Comparison of ENCODE assay signal across 30 cellular contexts in the genomic region with DNA sequence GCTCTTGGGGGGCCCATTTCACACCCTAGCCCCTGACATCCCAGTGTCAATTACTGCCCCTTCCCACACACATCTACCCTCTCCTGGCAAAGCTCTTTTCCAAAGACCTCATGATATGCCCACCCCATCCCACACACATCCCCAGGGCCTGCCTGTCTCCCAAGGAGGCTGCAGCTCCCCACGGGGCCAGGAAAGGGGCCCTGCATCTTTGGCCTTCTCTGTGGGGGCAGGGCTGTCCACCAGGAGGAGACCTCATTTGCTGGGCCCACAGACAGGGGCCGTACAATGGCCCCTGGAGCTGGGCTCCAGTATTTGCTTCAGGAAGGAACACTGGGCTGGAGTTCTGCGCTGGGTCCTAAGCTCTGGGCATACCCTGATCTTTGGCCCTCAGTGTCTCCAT.
DNase-seq lines count a peak whose midpoint lies in the region; ATAC-seq, FAIRE-seq and TF ChIP-seq lines count a peak whose summit lies in the region.
"Had no signal": no experiment of that assay in that cellular context is flagged by ENCODE, and none has a peak within 500 bp of the region (broad histone marks: within the 10 kb centered on the region; RNA-seq: fewer than 3 reads in every experiment).

No MANE protein-coding gene starts in this region.

- no peak overlapping the region for H3K14ac ChIP-seq in H1 (ENCODE audit: insufficient read length)

- no peaks in the 10 kb centered on the region for H3K36me3 ChIP-seq in H1 (ENCODE audit: control insufficient read depth in 2 of 4, insufficient read depth in 4 of 4, low read length in 3 of 4)
- H3K36me3 ChIP-seq: sigmoid colon had no signal

- intact Hi-C loops in natural killer cell (cut with micrococcal nuclease), result loop anchor here (5.0 kb wide), 1 partner anchor 33 kb away; no protein-coding TSS in a partner anchor
- intact Hi-C loops in activated CD8-positive, alpha-beta T cell treated with anti-CD3 and anti-CD28 coated beads for 36 hours (cut with micrococcal nuclease), result loop anchor here (2.0 kb wide), 1 partner anchor 29 kb away; no protein-coding TSS in a partner anchor

- H4K20me1 ChIP-seq in H1 (replicated peaks in 1 of 2; ENCODE audit: control insufficient read depth in 1 of 2, insufficient read depth in 2 of 2, low read length in 2 of 2), result no peaks in the 10 kb centered on the region

- CTCF ChIA-PET in activated CD8-positive, alpha-beta T cell treated with anti-CD3 and anti-CD28 coated beads for 36 hours (lab: Charles Lee), result interaction anchor here (0.9 to 4.1 kb wide), 7 partner anchors 9 to 106 kb away, joined by 3 to 22 read pairs (median 5); no protein-coding TSS in a partner anchor
- CTCF ChIA-PET in H1 (lab: Charles Lee; ENCODE audit: partially characterized antibody), result interaction anchor here (0.7 to 5.3 kb wide), 9 partner anchors 9 to 571 kb away, joined by 3 to 31 read pairs (median 4); no protein-coding TSS in a partner anchor

- no peak overlapping the region for H3K56ac ChIP-seq in H1 (replicated peaks; ENCODE audit: insufficient read length, low read depth, low read length)

- no peak overlapping the region for H2AK5ac ChIP-seq in H1 (ENCODE audit: low read depth, low read length)

- H2BK15ac ChIP-seq in H1 (ENCODE audit: low read length), result no peak overlapping the region

- no peak for FAIRE-seq in H1 (lab: Jason Lieb, UNC)
- FAIRE-seq: astrocyte, GM12878 had no signal

- TF ChIP-seq CTCF in natural killer cell (IDR thresholded peaks at IDR 0.05), result no peak
- TF ChIP-seq CTCF in activated CD8-positive, alpha-beta T cell treated with anti-CD3 and anti-CD28 coated beads for 36 hours (IDR thresholded peaks at IDR 0.05), result no peak
- no peak for TF ChIP-seq CTCF in H1 (IDR thresholded peaks at IDR 0.05; ENCODE audit: control extremely low read depth in 1 of 3, insufficient read depth in 1 of 3, low read depth in 1 of 3, low read length in 3 of 3)

- no peaks in the 10 kb centered on the region for H3K79me1 ChIP-seq in H1 (ENCODE audit: low read depth, low read length)

- H2BK20ac ChIP-seq in H1 (ENCODE audit: low read length), result no peak overlapping the region

- no peak overlapping the region for H3K27ac ChIP-seq in H1 (ENCODE audit: low read depth, low read length)
- H3K27ac ChIP-seq: hepatocyte, RWPE1, sigmoid colon, testis had no signal

- no peaks in the 10 kb centered on the region for H3K79me2 ChIP-seq in H1 (ENCODE audit: control insufficient read depth in 1 of 2, insufficient read depth in 2 of 2, low read length in 2 of 2)
- H3K79me2 ChIP-seq: hepatocyte had no signal

- H3K4ac ChIP-seq in H1 (replicated peaks; ENCODE audit: insufficient read length, low read depth, low read length), result no peak overlapping the region

- H2BK12ac ChIP-seq in H1 (ENCODE audit: low read depth, low read length), result no peak overlapping the region

- POLR2A ChIA-PET in activated CD8-positive, alpha-beta T cell treated with anti-CD3 and anti-CD28 coated beads for 36 hours (lab: Charles Lee), result interaction anchor here (0.8 to 13.9 kb wide), 10 partner anchors 8 to 36 kb away, joined by 3 to 157 read pairs (median 10); no protein-coding TSS in a partner anchor
- POLR2A ChIA-PET in H1 (lab: Charles Lee; ENCODE audit: partially characterized antibody), result no interaction called here

- no peak for ATAC-seq in natural killer cell treated with Interleukin-12 subunit alpha and Interleukin-12 subunit beta and Interleukin-15 and Interleukin-18, amount 100 ng/mL, for 72 hours
- ATAC-seq in natural killer cell, result no peak
- ATAC-seq in activated CD8-positive, alpha-beta T cell treated with anti-CD3 and anti-CD28 coated beads for 36 hours, result no peak
- ATAC-seq: GM12878, HCT116, SK-N-SH treated with all-trans-retinoic acid at 6 μM for 48 hours, WTC11 had no signal

- H3K4me2 ChIP-seq in H1 (ENCODE audit: insufficient read depth in 1 of 2, low read depth in 2 of 2, low read length in 2 of 2), result no peak overlapping the region
- H3K4me2 ChIP-seq: hepatocyte had no signal

- TF ChIP-seq POLR2A in H1 (IDR thresholded peaks at IDR 0.05; ENCODE audit: control extremely low read depth in 1 of 2, low read depth in 2 of 2, low read length in 2 of 2), result no peak

- H2BK120ac ChIP-seq in H1 (replicated peaks; ENCODE audit: low read depth, low read length), result no peak overlapping the region

- 83% methylated on average over 3 of the region's 3 CpGs; no CpG with 5 or more reads in 1 of the 2 experiments for WGBS in H1 (ENCODE audit: extremely low coverage in 1 of 2, insufficient coverage in 1 of 2, insufficient read length in 1 of 2, insufficient replicate concordance in 2 of 2, low coverage in 1 of 2, low lambda C conversion rate in 2 of 2, missing lambda C conversion rate in 1 of 2), 2 experiments

- no peak overlapping the region for H3K4me3 ChIP-seq in H1 (ENCODE audit: extremely low read depth in 1 of 4, insufficient read depth in 2 of 4, low read depth in 3 of 4, low read length in 4 of 4)
- H3K4me3 ChIP-seq: GM12878, hepatocyte, sigmoid colon, testis had no signal

- no peak overlapping the region for H3K4me3 Mint-ChIP-seq in natural killer cell treated with Interleukin-12 subunit alpha and Interleukin-12 subunit beta and Interleukin-15 and Interleukin-18, amount 100 ng/mL, for 72 hours
- H3K4me3 Mint-ChIP-seq in natural killer cell, result no peak overlapping the region
- no peak overlapping the region for H3K4me3 Mint-ChIP-seq in activated CD8-positive, alpha-beta T cell treated with anti-CD3 and anti-CD28 coated beads for 36 hours
- H3K4me3 Mint-ChIP-seq: neural crest cell, WTC11 had no signal

- peaks cover 66 to 70% of the 10 kb centered on the region in 2 donors for H3K4me1 Mint-ChIP-seq in natural killer cell treated with Interleukin-12 subunit alpha and Interleukin-12 subunit beta and Interleukin-15 and Interleukin-18, amount 100 ng/mL, for 72 hours (ENCODE audit: low read depth in 2 of 2)
- H3K4me1 Mint-ChIP-seq in natural killer cell, result peaks cover 73 to 80% of the 10 kb centered on the region in 2 donors
- peaks cover 98% of the 10 kb centered on the region for H3K4me1 Mint-ChIP-seq in activated CD8-positive, alpha-beta T cell treated with anti-CD3 and anti-CD28 coated beads for 36 hours (ENCODE audit: low read depth)
- H3K4me1 Mint-ChIP-seq: neural crest cell had no signal

- no peak for TF ChIP-seq RAD21 in H1 (IDR thresholded peaks at IDR 0.05 in 1 of 2, conservative IDR thresholded peaks at IDR 0.05 in 1 of 2; ENCODE audit: low read depth in 2 of 2, low read length in 2 of 2)

- no peak overlapping the region for H4K5ac ChIP-seq in H1 (ENCODE audit: insufficient read length, low read depth, low read length)

- H3K23ac ChIP-seq in H1 (ENCODE audit: insufficient read length), result no peak overlapping the region

- H3K4me1 ChIP-seq in H1 (replicated peaks in 1 of 4; ENCODE audit: control insufficient read depth in 3 of 4, insufficient read depth in 4 of 4, low read length in 3 of 4), result no peaks in the 10 kb centered on the region
- H3K4me1 ChIP-seq: Caco-2, sigmoid colon, testis had no signal

- no peak overlapping the region for H3K18ac ChIP-seq in H1 (ENCODE audit: extremely low read depth, low read length)

- no peaks in the 10 kb centered on the region for H3K27me3 ChIP-seq in H1 (replicated peaks in 1 of 4; ENCODE audit: control insufficient read depth in 3 of 4, extremely low read depth in 1 of 4, insufficient read depth in 3 of 4, low read length in 3 of 4)
- H3K27me3 ChIP-seq: hepatocyte, testis had no signal

- peak overlapping the region; percentile 31; the same call in 1 of the 2 replicates for H4K8ac ChIP-seq in H1 (ENCODE audit: extremely low read depth, insufficient read depth, low read length)

- H3K9me3 Mint-ChIP-seq in natural killer cell treated with Interleukin-12 subunit alpha and Interleukin-12 subunit beta and Interleukin-15 and Interleukin-18, amount 100 ng/mL, for 72 hours, result peaks cover 6% of the 10 kb centered on the region
- peaks cover 0 to 8% of the 10 kb centered on the region in 2 donors for H3K9me3 Mint-ChIP-seq in natural killer cell
- peaks cover 5% of the 10 kb centered on the region for H3K9me3 Mint-ChIP-seq in activated CD8-positive, alpha-beta T cell treated with anti-CD3 and anti-CD28 coated beads for 36 hours
- H3K9me3 Mint-ChIP-seq: immature natural killer cell, neural crest cell had no signal

- peak; percentile 32 for DNase-seq in natural killer cell treated with Interleukin-12 subunit alpha and Interleukin-12 subunit beta and Interleukin-15 and Interleukin-18, amount 100 ng/mL, for 72 hours (ENCODE audit: low spot score)
- DNase-seq in natural killer cell (no peak), H1 (ENCODE audit: low read depth in 1 of 2, low spot score in 2 of 2) (no peak), AG08395 (ENCODE audit: low spot score) (no peak), NCI-H774 (lab: John Stamatoyannopoulos, UW) (no peak)
- DNase-seq in activated CD8-positive, alpha-beta T cell treated with anti-CD3 and anti-CD28 coated beads for 36 hours, result no peak
- DNase-seq in stimulated activated CD4-positive, alpha-beta T cell treated with anti-CD3 and anti-CD28 coated beads, Interleukin-2, amount 100 ng/mL, for 24 hours, result no peak
- DNase-seq: activated effector memory CD4-positive, alpha-beta T cell treated with anti-CD3 and anti-CD28 coated beads, Interleukin-2, amount 50 U/mL, for 16 hours; Caco-2; cerebellar nuclear complex; DND-41; erythroblast; foreskin fibroblast; immature natural killer cell; midbrain; NCI-H1048; NCI-H187 treated with DMSO at 0.1 percent for 48 hours; NCI-H2227 treated with DMSO at 0.1 percent for 48 hours; NCI-H748 treated with DMSO at 0.1 percent for 48 hours; sigmoid colon; T-helper 9 cell; testis had no signal

- no peaks in the 10 kb centered on the region for H3K9me3 ChIP-seq in H1 (ENCODE audit: insufficient read depth in 2 of 2, low read depth in 1 of 2, low read length in 1 of 2)
- H3K9me3 ChIP-seq: Caco-2, testis had no signal

- peaks cover 0 to 3% of the 10 kb centered on the region in 2 donors for H3K27me3 Mint-ChIP-seq in natural killer cell treated with Interleukin-12 subunit alpha and Interleukin-12 subunit beta and Interleukin-15 and Interleukin-18, amount 100 ng/mL, for 72 hours
- peaks cover 0 to 2% of the 10 kb centered on the region in 2 donors for H3K27me3 Mint-ChIP-seq in natural killer cell (ENCODE audit: low read depth in 2 of 2)
- no peaks in the 10 kb centered on the region for H3K27me3 Mint-ChIP-seq in activated CD8-positive, alpha-beta T cell treated with anti-CD3 and anti-CD28 coated beads for 36 hours

- no peak overlapping the region for H2AFZ ChIP-seq in H1 (ENCODE audit: low read length)
- H2AFZ ChIP-seq: hepatocyte had no signal

- H3K27ac Mint-ChIP-seq in natural killer cell treated with Interleukin-12 subunit alpha and Interleukin-12 subunit beta and Interleukin-15 and Interleukin-18, amount 100 ng/mL, for 72 hours, result peak overlapping the region; percentile 80 to 95
- peak overlapping the region in 1 of 2 donors; percentile 84 for H3K27ac Mint-ChIP-seq in natural killer cell
- H3K27ac Mint-ChIP-seq in activated CD8-positive, alpha-beta T cell treated with anti-CD3 and anti-CD28 coated beads for 36 hours, result peak overlapping the region; percentile 97
- H3K27ac Mint-ChIP-seq: WTC11 had no signal

- TF ChIP-seq EP300 in H1 (IDR thresholded peaks at IDR 0.05; ENCODE audit: borderline replicate concordance in 1 of 2, low read depth in 2 of 2, low read length in 2 of 2), result no peak

- H3K36me3 Mint-ChIP-seq in natural killer cell treated with Interleukin-12 subunit alpha and Interleukin-12 subunit beta and Interleukin-15 and Interleukin-18, amount 100 ng/mL, for 72 hours, result peaks cover 12% of the 10 kb centered on the region
- H3K36me3 Mint-ChIP-seq in natural killer cell, result no peaks in the 10 kb centered on the region
- peaks cover 36% of the 10 kb centered on the region for H3K36me3 Mint-ChIP-seq in activated CD8-positive, alpha-beta T cell treated with anti-CD3 and anti-CD28 coated beads for 36 hours (ENCODE audit: low read depth)
- H3K36me3 Mint-ChIP-seq: WTC11 had no signal

- H3K23me2 ChIP-seq in H1 (ENCODE audit: low read depth, low read length), result peaks cover 2% of the 10 kb centered on the region; the same call in 1 of the 2 replicates

- no peak overlapping the region for H3K9ac ChIP-seq in H1 (replicated peaks in 1 of 4; ENCODE audit: extremely low read depth in 1 of 4, low read depth in 3 of 4, low read length in 3 of 4)

- no peak overlapping the region for H4K91ac ChIP-seq in H1 (replicated peaks; ENCODE audit: insufficient read length, low read length)

- no peak overlapping the region for H2BK5ac ChIP-seq in H1 (ENCODE audit: low read depth, low read length)
